Comparison of ENCODE assay signal across 23 cellular contexts in genomic region chr18:3329471-3329870, GRCh38.
DNase-seq lines count a peak whose midpoint lies in the region; ATAC-seq, FAIRE-seq and TF ChIP-seq lines count a peak whose summit lies in the region.
"Had no signal": no experiment of that assay in that cellular context is flagged by ENCODE, and none has a peak within 500 bp of the region (broad histone marks: within the 10 kb centered on the region; RNA-seq: fewer than 3 reads in every experiment).

No MANE protein-coding gene starts in this region.

- no peaks in the 10 kb centered on the region for H3K79me1 ChIP-seq in mesendoderm (ENCODE audit: low read length)

- no peak overlapping the region for H3K23ac ChIP-seq in mesendoderm (ENCODE audit: low read length)

- peak overlapping the region; percentile 56 for H3K4ac ChIP-seq in mesendoderm (ENCODE audit: low read depth, low read length)

- H3K56ac ChIP-seq in mesendoderm (ENCODE audit: low read length), result no peak overlapping the region

- peak overlapping the region; percentile 39 for H2BK5ac ChIP-seq in mesendoderm (ENCODE audit: low read length)

- no peak for FAIRE-seq in bronchial epithelial cell (lab: Jason Lieb, UNC)
- FAIRE-seq: HTR-8/SVneo had no signal

- no peak overlapping the region for H3K9ac ChIP-seq in mesendoderm (ENCODE audit: low read length)
- H3K9ac ChIP-seq: parathyroid adenoma had no signal

- WGBS in mesendoderm (ENCODE audit: extremely low coverage, insufficient coverage, low lambda C conversion rate), result no CpG with 5 or more reads among the region's 5 CpGs

- H4K5ac ChIP-seq in mesendoderm (ENCODE audit: low read length), result no peak overlapping the region

- DNase-seq in ELR (ENCODE audit: low read depth) (peak; percentile 58), M059J (ENCODE audit: low read depth) (peak; percentile 54), bronchial epithelial cell (ENCODE audit: low read depth) (peak; percentile 75), mesendoderm (peak; percentile 95), caudate nucleus (lab: John Stamatoyannopoulos, UW) (no peak), posterior vena cava (ENCODE audit: low spot score) (no peak)
- DNase-seq: activated CD4-positive, alpha-beta memory T cell treated with anti-CD3 and anti-CD28 coated beads, Interleukin-2, amount 10 ng/mL, durations not matched to agents 7 days and 5 days; activated CD4-positive, CD25-positive, alpha-beta regulatory T cell; activated gamma-delta T cell; activated naive CD8-positive, alpha-beta T cell treated with anti-CD3 and anti-CD28 coated beads, Interleukin-2, amount 50 U/mL, for 24 hours; activated T-cell treated with anti-CD3 and anti-CD28 coated beads for 4 hours; body of pancreas; effector CD4-positive, alpha-beta T cell; erythroblast; heart right ventricle; left ventricle myocardium superior; nephron progenitor cell; SHP77; stimulated activated CD4-positive, alpha-beta T cell treated with anti-CD3 and anti-CD28 coated beads, Interleukin-15, amount 100 ng/mL, for 24 hours had no signal

- H3K4me1 ChIP-seq in mesendoderm (ENCODE audit: control insufficient read depth, low read depth, low read length), result no peaks in the 10 kb centered on the region
- H3K4me1 ChIP-seq: body of pancreas, parathyroid adenoma had no signal

- H3K4me3 ChIP-seq in bronchial epithelial cell (ENCODE audit: low read depth, low read length), result no peak overlapping the region
- H3K4me3 ChIP-seq in mesendoderm (ENCODE audit: low read length), result no peak overlapping the region
- H3K4me3 ChIP-seq: body of pancreas, heart right ventricle had no signal

- TF ChIP-seq CTCF in bronchial epithelial cell (IDR thresholded peaks at IDR 0.05; ENCODE audit: insufficient read depth, low read length, severe bottlenecking), result no peak

- H3K18ac ChIP-seq in mesendoderm (ENCODE audit: low read length), result no peak overlapping the region

- no peak overlapping the region for H2BK15ac ChIP-seq in mesendoderm (replicated peaks; ENCODE audit: low read depth)

- H3K79me2 ChIP-seq in mesendoderm (ENCODE audit: control insufficient read depth, insufficient read depth, low read length), result no peaks in the 10 kb centered on the region
- H3K79me2 ChIP-seq: parathyroid adenoma had no signal

- no peak overlapping the region for H4K8ac ChIP-seq in mesendoderm (ENCODE audit: low read depth, low read length)

- H2BK120ac ChIP-seq in mesendoderm (ENCODE audit: low read depth, low read length), result no peak overlapping the region

- H3K4me2 ChIP-seq in mesendoderm (ENCODE audit: low read length), result no peak overlapping the region

- intact Hi-C loops in posterior vena cava (cut with DNase I), result no loop called here

- ATAC-seq in HG03439 (IDR thresholded peaks at IDR 0.05; ENCODE audit: unreplicated experiment), result no peak
- ATAC-seq: activated naive CD8-positive, alpha-beta T cell treated with anti-CD3 and anti-CD28 coated beads, Interleukin-2, amount 50 U/mL, for 24 hours; body of pancreas; heart right ventricle; left ventricle myocardium superior; sciatic nerve had no signal

- H3K36me3 ChIP-seq in bronchial epithelial cell (ENCODE audit: control insufficient read depth, insufficient read depth, low read length), result no peaks in the 10 kb centered on the region
- H3K36me3 ChIP-seq in mesendoderm (ENCODE audit: control insufficient read depth, insufficient read depth, low read length), result no peaks in the 10 kb centered on the region
- H3K36me3 ChIP-seq: heart right ventricle had no signal

- H2AK5ac ChIP-seq in mesendoderm (ENCODE audit: low read length), result no peak overlapping the region

- H3K27me3 ChIP-seq in bronchial epithelial cell (ENCODE audit: control insufficient read depth, insufficient read depth, low read length), result no peaks in the 10 kb centered on the region
- no peaks in the 10 kb centered on the region for H3K27me3 ChIP-seq in mesendoderm (ENCODE audit: insufficient read depth, low read length, poor library complexity)
- H3K27me3 ChIP-seq: body of pancreas, heart right ventricle had no signal

- peak overlapping the region; percentile 66 for H3K27ac ChIP-seq in mesendoderm (ENCODE audit: low read depth, low read length)
- H3K27ac ChIP-seq in caudate nucleus (ENCODE audit: low read depth, low read length), result no peak overlapping the region
- H3K27ac ChIP-seq: body of pancreas, heart right ventricle, parathyroid adenoma had no signal

Comparison
In these comparisons a context has a peak if more than half of its experiments do, and no peak if none do; other contexts are left out.
1. DNase-seq: peak in ELR (single experiment), M059J (single experiment), bronchial epithelial cell (single experiment) and mesendoderm (single experiment); none in caudate nucleus (0 of 61) and posterior vena cava (single experiment).